ENCODE assay signal across 1 cellular context in genomic region chr6:132763269-132763668, GRCh38.
TF ChIP-seq lines count a peak whose summit lies in the region.

No MANE protein-coding gene starts in this region.

TF ChIP-seq in GM12878, 131 proteins besides CTCF, POLR2A, EP300 and RAD21 (continued from another document):
- no peak for TF ChIP-seq ZBTB11 (CRISPR knock-in tag; IDR thresholded peaks at IDR 0.05)
- no peak for TF ChIP-seq ZNF217 (IDR thresholded peaks at IDR 0.05)
- no peak for TF ChIP-seq SIX5 (IDR thresholded peaks at IDR 0.05; ENCODE audit: low read depth, low read length, severe bottlenecking)
- TF ChIP-seq HSF1 (IDR thresholded peaks at IDR 0.05; ENCODE audit: low read depth, low read length) = no peak
- no peak for TF ChIP-seq CBX5 (IDR thresholded peaks at IDR 0.05; ENCODE audit: low read depth)
- TF ChIP-seq NRF1 (conservative IDR thresholded peaks at IDR 0.05; ENCODE audit: low read depth, low read length) = no peak
- TF ChIP-seq MYC (IDR thresholded peaks at IDR 0.05; ENCODE audit: insufficient read depth, insufficient read length, insufficient replicate concordance, low read length, severe bottlenecking) = no peak
- TF ChIP-seq SRF (IDR thresholded peaks at IDR 0.05; ENCODE audit: low read depth in 2 of 2, low read length in 2 of 2) = no peak
- no peak for TF ChIP-seq E2F4 (IDR thresholded peaks at IDR 0.05; ENCODE audit: low read depth, low read length)
- no peak for TF ChIP-seq YY1 (IDR thresholded peaks at IDR 0.05; ENCODE audit: low read depth, low read length)
- no peak for TF ChIP-seq SMAD5 (IDR thresholded peaks at IDR 0.05; ENCODE audit: low read depth)
- TF ChIP-seq, protein P1, sequence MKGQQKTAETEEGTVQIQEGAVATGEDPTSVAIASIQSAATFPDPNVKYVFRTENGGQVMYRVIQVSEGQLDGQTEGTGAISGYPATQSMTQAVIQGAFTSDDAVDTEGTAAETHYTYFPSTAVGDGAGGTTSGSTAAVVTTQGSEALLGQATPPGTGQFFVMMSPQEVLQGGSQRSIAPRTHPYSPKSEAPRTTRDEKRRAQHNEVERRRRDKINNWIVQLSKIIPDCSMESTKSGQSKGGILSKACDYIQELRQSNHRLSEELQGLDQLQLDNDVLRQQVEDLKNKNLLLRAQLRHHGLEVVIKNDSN (IDR thresholded peaks at IDR 0.05; ENCODE audit: borderline replicate concordance, extremely low read length, insufficient read depth, low read depth, low read length) = no peak
- no peak for TF ChIP-seq SMC3 (IDR thresholded peaks at IDR 0.05; ENCODE audit: borderline replicate concordance, low read length)
- no peak for TF ChIP-seq MTA2 (IDR thresholded peaks at IDR 0.05; ENCODE audit: low read depth)
- TF ChIP-seq DPF2 (IDR thresholded peaks at IDR 0.05) = no peak
- peak; percentile 96 for TF ChIP-seq PKNOX1 (IDR thresholded peaks at IDR 0.05)
- TF ChIP-seq RELB (IDR thresholded peaks at IDR 0.05; ENCODE audit: low read depth) = no peak
- TF ChIP-seq, protein P2, sequence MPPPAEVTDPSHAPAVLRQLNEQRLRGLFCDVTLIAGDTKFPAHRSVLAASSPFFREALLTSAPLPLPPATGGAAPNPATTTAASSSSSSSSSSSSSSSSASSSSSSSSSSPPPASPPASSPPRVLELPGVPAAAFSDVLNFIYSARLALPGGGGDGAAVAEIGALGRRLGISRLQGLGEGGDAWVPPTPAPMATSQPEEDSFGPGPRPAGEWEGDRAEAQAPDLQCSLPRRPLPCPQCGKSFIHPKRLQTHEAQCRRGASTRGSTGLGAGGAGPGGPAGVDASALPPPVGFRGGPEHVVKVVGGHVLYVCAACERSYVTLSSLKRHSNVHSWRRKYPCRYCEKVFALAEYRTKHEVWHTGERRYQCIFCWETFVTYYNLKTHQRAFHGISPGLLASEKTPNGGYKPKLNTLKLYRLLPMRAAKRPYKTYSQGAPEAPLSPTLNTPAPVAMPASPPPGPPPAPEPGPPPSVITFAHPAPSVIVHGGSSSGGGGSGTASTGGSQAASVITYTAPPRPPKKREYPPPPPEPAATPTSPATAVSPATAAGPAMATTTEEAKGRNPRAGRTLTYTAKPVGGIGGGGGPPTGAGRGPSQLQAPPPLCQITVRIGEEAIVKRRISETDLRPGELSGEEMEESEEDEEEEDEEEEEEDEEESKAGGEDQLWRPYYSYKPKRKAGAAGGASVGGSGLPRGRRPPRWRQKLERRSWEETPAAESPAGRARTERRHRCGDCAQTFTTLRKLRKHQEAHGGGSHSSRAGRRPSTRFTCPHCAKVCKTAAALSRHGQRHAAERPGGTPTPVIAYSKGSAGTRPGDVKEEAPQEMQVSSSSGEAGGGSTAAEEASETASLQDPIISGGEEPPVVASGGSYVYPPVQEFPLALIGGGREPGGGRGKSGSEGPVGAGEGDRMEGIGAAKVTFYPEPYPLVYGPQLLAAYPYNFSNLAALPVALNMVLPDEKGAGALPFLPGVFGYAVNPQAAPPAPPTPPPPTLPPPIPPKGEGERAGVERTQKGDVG (CRISPR knock-in tag; IDR thresholded peaks at IDR 0.05) = no peak
- TF ChIP-seq, protein P3, sequence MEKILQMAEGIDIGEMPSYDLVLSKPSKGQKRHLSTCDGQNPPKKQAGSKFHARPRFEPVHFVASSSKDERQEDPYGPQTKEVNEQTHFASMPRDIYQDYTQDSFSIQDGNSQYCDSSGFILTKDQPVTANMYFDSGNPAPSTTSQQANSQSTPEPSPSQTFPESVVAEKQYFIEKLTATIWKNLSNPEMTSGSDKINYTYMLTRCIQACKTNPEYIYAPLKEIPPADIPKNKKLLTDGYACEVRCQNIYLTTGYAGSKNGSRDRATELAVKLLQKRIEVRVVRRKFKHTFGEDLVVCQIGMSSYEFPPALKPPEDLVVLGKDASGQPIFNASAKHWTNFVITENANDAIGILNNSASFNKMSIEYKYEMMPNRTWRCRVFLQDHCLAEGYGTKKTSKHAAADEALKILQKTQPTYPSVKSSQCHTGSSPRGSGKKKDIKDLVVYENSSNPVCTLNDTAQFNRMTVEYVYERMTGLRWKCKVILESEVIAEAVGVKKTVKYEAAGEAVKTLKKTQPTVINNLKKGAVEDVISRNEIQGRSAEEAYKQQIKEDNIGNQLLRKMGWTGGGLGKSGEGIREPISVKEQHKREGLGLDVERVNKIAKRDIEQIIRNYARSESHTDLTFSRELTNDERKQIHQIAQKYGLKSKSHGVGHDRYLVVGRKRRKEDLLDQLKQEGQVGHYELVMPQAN (conservative IDR thresholded peaks at IDR 0.05) = no peak
- TF ChIP-seq, protein P4, sequence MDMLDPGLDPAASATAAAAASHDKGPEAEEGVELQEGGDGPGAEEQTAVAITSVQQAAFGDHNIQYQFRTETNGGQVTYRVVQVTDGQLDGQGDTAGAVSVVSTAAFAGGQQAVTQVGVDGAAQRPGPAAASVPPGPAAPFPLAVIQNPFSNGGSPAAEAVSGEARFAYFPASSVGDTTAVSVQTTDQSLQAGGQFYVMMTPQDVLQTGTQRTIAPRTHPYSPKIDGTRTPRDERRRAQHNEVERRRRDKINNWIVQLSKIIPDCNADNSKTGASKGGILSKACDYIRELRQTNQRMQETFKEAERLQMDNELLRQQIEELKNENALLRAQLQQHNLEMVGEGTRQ (IDR thresholded peaks at IDR 0.05; ENCODE audit: borderline replicate concordance, low read depth, low read length) = no peak
- no peak for TF ChIP-seq MYB (IDR thresholded peaks at IDR 0.05; ENCODE audit: borderline replicate concordance, low read depth, low read length)
- TF ChIP-seq NR2F1 (conservative IDR thresholded peaks at IDR 0.05) = no peak
- no peak for TF ChIP-seq PML (IDR thresholded peaks at IDR 0.05; ENCODE audit: low read length)
- TF ChIP-seq NFIC (IDR thresholded peaks at IDR 0.05; ENCODE audit: low read depth, low read length) = 0 out of 2 replicates have a peak, but pooled peaks have one; percentile 28
- TF ChIP-seq, protein P5, sequence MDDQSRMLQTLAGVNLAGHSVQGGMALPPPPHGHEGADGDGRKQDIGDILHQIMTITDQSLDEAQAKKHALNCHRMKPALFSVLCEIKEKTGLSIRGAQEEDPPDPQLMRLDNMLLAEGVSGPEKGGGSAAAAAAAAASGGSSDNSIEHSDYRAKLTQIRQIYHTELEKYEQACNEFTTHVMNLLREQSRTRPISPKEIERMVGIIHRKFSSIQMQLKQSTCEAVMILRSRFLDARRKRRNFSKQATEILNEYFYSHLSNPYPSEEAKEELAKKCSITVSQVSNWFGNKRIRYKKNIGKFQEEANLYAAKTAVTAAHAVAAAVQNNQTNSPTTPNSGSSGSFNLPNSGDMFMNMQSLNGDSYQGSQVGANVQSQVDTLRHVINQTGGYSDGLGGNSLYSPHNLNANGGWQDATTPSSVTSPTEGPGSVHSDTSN (IDR thresholded peaks at IDR 0.05; ENCODE audit: insufficient replicate concordance, low read depth, low read length) = peak; percentile 89
- TF ChIP-seq YBX1 (IDR thresholded peaks at IDR 0.05) = no peak
- TF ChIP-seq ZNF384 (IDR thresholded peaks at IDR 0.05; ENCODE audit: borderline replicate concordance, low read depth, low read length) = no peak
- peak; percentile 64; the same call in 1 of the 2 replicates for TF ChIP-seq EED (IDR thresholded peaks at IDR 0.05; ENCODE audit: low read depth)
- no peak for TF ChIP-seq CEBPB (IDR thresholded peaks at IDR 0.05; ENCODE audit: borderline replicate concordance in 1 of 2, low read depth in 2 of 2, low read length in 2 of 2)
- no peak for TF ChIP-seq FOXK2 (IDR thresholded peaks at IDR 0.05)
- no peak for TF ChIP-seq TARDBP (IDR thresholded peaks at IDR 0.05; ENCODE audit: borderline replicate concordance)
- peak; percentile 43; the same call in 1 of the 2 replicates for TF ChIP-seq TAF1 (IDR thresholded peaks at IDR 0.05; ENCODE audit: borderline replicate concordance, low read depth, low read length)
- TF ChIP-seq BRCA1 (IDR thresholded peaks at IDR 0.05; ENCODE audit: low read depth, low read length) = no peak
